ENCODE assay signal across 8 cellular contexts in the genomic region with DNA sequence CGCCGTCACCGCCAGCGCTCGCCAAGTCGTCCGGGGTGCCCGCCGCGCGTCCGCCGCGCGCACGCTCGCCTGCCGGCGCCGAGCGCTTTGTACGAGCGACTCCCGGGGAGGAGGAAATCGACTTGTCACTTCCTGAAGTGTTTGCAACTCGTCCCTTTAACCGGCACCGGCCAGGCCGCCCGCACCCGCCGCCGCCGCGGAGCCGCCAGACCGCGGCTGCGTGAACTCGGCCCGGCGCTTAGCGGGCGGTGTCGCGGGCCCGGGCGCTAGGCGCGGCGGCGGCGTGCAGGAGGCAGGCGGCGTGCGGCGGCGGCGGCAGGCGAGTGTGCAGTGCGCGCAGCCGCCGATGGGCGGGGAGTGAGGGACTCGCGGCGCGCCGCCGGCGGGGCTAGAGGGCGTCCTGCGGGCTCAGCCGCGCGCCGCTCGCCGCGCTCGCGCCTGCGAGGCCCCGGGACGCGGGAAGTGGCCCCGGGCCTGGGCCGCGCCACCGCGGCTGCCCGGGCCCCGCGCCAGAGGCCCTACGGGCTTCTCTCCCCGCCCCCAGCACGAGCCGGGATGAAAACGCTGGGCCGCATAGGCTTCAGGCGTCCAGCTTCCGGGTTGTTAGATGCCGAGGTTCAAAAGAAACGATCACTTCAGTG.
DNase-seq lines count a peak whose midpoint lies in the region; ATAC-seq and TF ChIP-seq lines count a peak whose summit lies in the region.

A gene with protein sequence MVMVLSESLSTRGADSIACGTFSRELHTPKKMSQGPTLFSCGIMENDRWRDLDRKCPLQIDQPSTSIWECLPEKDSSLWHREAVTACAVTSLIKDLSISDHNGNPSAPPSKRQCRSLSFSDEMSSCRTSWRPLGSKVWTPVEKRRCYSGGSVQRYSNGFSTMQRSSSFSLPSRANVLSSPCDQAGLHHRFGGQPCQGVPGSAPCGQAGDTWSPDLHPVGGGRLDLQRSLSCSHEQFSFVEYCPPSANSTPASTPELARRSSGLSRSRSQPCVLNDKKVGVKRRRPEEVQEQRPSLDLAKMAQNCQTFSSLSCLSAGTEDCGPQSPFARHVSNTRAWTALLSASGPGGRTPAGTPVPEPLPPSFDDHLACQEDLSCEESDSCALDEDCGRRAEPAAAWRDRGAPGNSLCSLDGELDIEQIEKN (minus strand): TSS at position 332 of the 641 bp plus-strand sequence. CDS start 37,665 bp downstream, outside the sequence.

- peak within 1 kb of the TSS; percentile 85 for H3K4me3 ChIP-seq in coronary artery

- TF ChIP-seq CTCF in 22Rv1 (IDR thresholded peaks at IDR 0.05): peak; percentile 31
- no peak for TF ChIP-seq CTCF in coronary artery (IDR thresholded peaks at IDR 0.05)

- ATAC-seq in GM18498 (IDR thresholded peaks at IDR 0.05; ENCODE audit: unreplicated experiment) (peak; percentile 77), HG02938 (IDR thresholded peaks at IDR 0.05; ENCODE audit: unreplicated experiment) (peak; percentile 49)

- DNase-seq in NCI-H2196 treated with DMSO at 0.1 percent for 48 hours (lab: John Stamatoyannopoulos, UW; ENCODE audit: unreplicated experiment): peak; percentile 74
- peak; percentile 84 for DNase-seq in activated CD4-positive, alpha-beta T cell treated with anti-CD3 and anti-CD28 coated beads for 48 hours
- no peak for DNase-seq in coronary artery (ENCODE audit: low spot score)
- DNase-seq in left kidney (ENCODE audit: low read depth, low spot score): peak; percentile 95
- DNase-seq in stimulated activated CD4-positive, alpha-beta T cell treated with anti-CD3 and anti-CD28 coated beads, Interleukin-1b, Interleukin-23, amount 100 ng/mL, for 48 hours: peak; percentile 73

- H3K27ac ChIP-seq in 22Rv1 (peak within 1 kb of the TSS; percentile 73), coronary artery (peak within 1 kb of the TSS; percentile 73 to 88)
